Comparison of ENCODE assay signal across 8 cellular contexts in genomic region chr9:116154334-116154975, GRCh38. TPM values are rescaled to one million over a fixed set of nuclear protein-coding genes. Genes with fewer than 3 reads are reported as not detected.
DNase-seq lines count a peak whose midpoint lies in the region; ATAC-seq, FAIRE-seq and TF ChIP-seq lines count a peak whose summit lies in the region.

No MANE protein-coding gene starts in this region.

- H3K4me1 ChIP-seq in H1 (replicated peaks in 1 of 4; ENCODE audit: control insufficient read depth in 3 of 4, insufficient read depth in 4 of 4, low read length in 3 of 4) = peaks cover 4 to 22% (median 8%) of the 10 kb centered on the region in 4 experiments; a peak in 5 of 7 replicates
- no peaks in the 10 kb centered on the region for H3K4me1 ChIP-seq in mesendoderm (ENCODE audit: control insufficient read depth, low read depth, low read length)
- H3K4me1 ChIP-seq in aorta (ENCODE audit: control insufficient read depth in 1 of 2, insufficient read depth in 2 of 2, low read length in 2 of 2) = no peaks in the 10 kb centered on the region
- no peaks in the 10 kb centered on the region for H3K4me1 ChIP-seq in naive thymus-derived CD4-positive, alpha-beta T cell (ENCODE audit: control insufficient read depth in 2 of 2, insufficient read depth in 2 of 2, low read length in 2 of 2)

- POLR2A ChIA-PET in H1 (lab: Charles Lee; ENCODE audit: partially characterized antibody) = interaction anchor here (0.9 kb wide), 1 partner anchor 342 kb away, joined by 3 read pairs; no protein-coding TSS in a partner anchor
- POLR2A ChIA-PET in naive thymus-derived CD4-positive, alpha-beta T cell (lab: Charles Lee) = no interaction called here

- FAIRE-seq in H1 (lab: Jason Lieb, UNC) = no peak

- H3K79me1 ChIP-seq in H1 (ENCODE audit: low read depth, low read length) (no peaks in the 10 kb centered on the region), mesendoderm (ENCODE audit: low read length) (no peaks in the 10 kb centered on the region)

- H2AK5ac ChIP-seq in H1 (ENCODE audit: low read depth, low read length) (no peak overlapping the region), mesendoderm (ENCODE audit: low read length) (no peak overlapping the region)

- no peak for TF ChIP-seq EP300 in H1 (IDR thresholded peaks at IDR 0.05; ENCODE audit: borderline replicate concordance in 1 of 2, low read depth in 2 of 2, low read length in 2 of 2)

- TF ChIP-seq CTCF in H1 (IDR thresholded peaks at IDR 0.05; ENCODE audit: control extremely low read depth in 1 of 3, insufficient read depth in 1 of 3, low read depth in 1 of 3, low read length in 3 of 3) = no peak

- peak overlapping the region; percentile 77; the same call in 1 of the 2 replicates for H4K8ac ChIP-seq in H1 (ENCODE audit: extremely low read depth, insufficient read depth, low read length)
- H4K8ac ChIP-seq in mesendoderm (ENCODE audit: low read depth, low read length) = no peak overlapping the region

- no peak overlapping the region for H3K4me3 Mint-ChIP-seq in stimulated activated naive CD8-positive, alpha-beta T cell treated with anti-CD3 and anti-CD28 coated beads, Interleukin-15, amount 100 ng/mL, for 72 hours
- H3K4me3 Mint-ChIP-seq in naive thymus-derived CD4-positive, alpha-beta T cell = peak overlapping the region in 1 of 10 donors; percentile 7

- peaks cover 22% of the 10 kb centered on the region for H3K23me2 ChIP-seq in H1 (ENCODE audit: low read depth, low read length)

- peak overlapping the region in 2 of 4 experiments; percentile 15 to 44; a peak in 2 of 7 replicates for H3K9ac ChIP-seq in H1 (replicated peaks in 1 of 4; ENCODE audit: extremely low read depth in 1 of 4, low read depth in 3 of 4, low read length in 3 of 4)
- H3K9ac ChIP-seq in mesendoderm (ENCODE audit: low read length) = peak overlapping the region; percentile 20

- peaks cover 0 to 5% (median 0%) of the 10 kb centered on the region in 5 donors for H3K36me3 Mint-ChIP-seq in naive thymus-derived CD4-positive, alpha-beta T cell

- peak overlapping the region; percentile 78; the same call in 1 of the 2 replicates for H2BK12ac ChIP-seq in H1 (ENCODE audit: low read depth, low read length)

- 1% methylated on average over 32 of the region's 74 CpGs; no CpG with 5 or more reads in 1 of the 2 experiments for WGBS in H1 (ENCODE audit: extremely low coverage in 1 of 2, insufficient coverage in 1 of 2, insufficient read length in 1 of 2, insufficient replicate concordance in 2 of 2, low coverage in 1 of 2, low lambda C conversion rate in 2 of 2, missing lambda C conversion rate in 1 of 2), 2 experiments
- WGBS in mesendoderm (ENCODE audit: extremely low coverage, insufficient coverage, low lambda C conversion rate) = no CpG with 5 or more reads among the region's 74 CpGs
- WGBS in aorta, 2 donors = 0 to 1% methylated on average over 54 to 74 of the region's 74 CpGs

- intact Hi-C loops in aorta (cut with DNase I) = loop anchor here (5.0 to 10.0 kb wide), 5 partner anchors 272 to 562 kb away; no protein-coding TSS in a partner anchor
- intact Hi-C loops in naive thymus-derived CD4-positive, alpha-beta T cell (cut with micrococcal nuclease) = no loop called here

- no peak overlapping the region; the same call in 1 of the 2 replicates for H2BK5ac ChIP-seq in H1 (ENCODE audit: low read depth, low read length)
- no peak overlapping the region for H2BK5ac ChIP-seq in mesendoderm (ENCODE audit: low read length)

- no peak for TF ChIP-seq POLR2A in H1 (IDR thresholded peaks at IDR 0.05; ENCODE audit: control extremely low read depth in 1 of 2, low read depth in 2 of 2, low read length in 2 of 2)

- H2BK15ac ChIP-seq in H1 (ENCODE audit: low read length) (no peak overlapping the region), mesendoderm (replicated peaks; ENCODE audit: low read depth) (no peak overlapping the region)

- no peak overlapping the region for H4K5ac ChIP-seq in H1 (ENCODE audit: insufficient read length, low read depth, low read length)
- H4K5ac ChIP-seq in mesendoderm (ENCODE audit: low read length) = no peak overlapping the region

- H3K27me3 Mint-ChIP-seq in stimulated activated naive CD8-positive, alpha-beta T cell treated with anti-CD3 and anti-CD28 coated beads, Interleukin-15, amount 100 ng/mL, for 72 hours = peaks cover 92% of the 10 kb centered on the region
- peaks cover 76 to 88% (median 85%) of the 10 kb centered on the region in 5 donors for H3K27me3 Mint-ChIP-seq in naive thymus-derived CD4-positive, alpha-beta T cell

- CTCF ChIA-PET in H1 (lab: Charles Lee; ENCODE audit: partially characterized antibody) = interaction anchor here (1.1 to 4.3 kb wide), 5 partner anchors 10 to 416 kb away, joined by 5 to 38 read pairs (median 12); no protein-coding TSS in a partner anchor
- CTCF ChIA-PET in naive thymus-derived CD4-positive, alpha-beta T cell (lab: Charles Lee) = no interaction called here

- H4K20me1 ChIP-seq in H1 (replicated peaks in 1 of 2; ENCODE audit: control insufficient read depth in 1 of 2, insufficient read depth in 2 of 2, low read length in 2 of 2) = no peaks in the 10 kb centered on the region

- peak overlapping the region; percentile 56; the same call in 1 of the 2 replicates for H2BK20ac ChIP-seq in H1 (ENCODE audit: low read length)

- peak overlapping the region; percentile 61; the same call in 1 of the 2 replicates for H3K18ac ChIP-seq in H1 (ENCODE audit: extremely low read depth, low read length)
- peak overlapping the region; percentile 94 for H3K18ac ChIP-seq in mesendoderm (ENCODE audit: low read length)

- H3K9me3 Mint-ChIP-seq in stimulated activated naive CD8-positive, alpha-beta T cell treated with anti-CD3 and anti-CD28 coated beads, Interleukin-15, amount 100 ng/mL, for 72 hours = no peaks in the 10 kb centered on the region
- H3K9me3 Mint-ChIP-seq in naive thymus-derived CD4-positive, alpha-beta T cell = peaks cover 0 to 15% (median 5%) of the 10 kb centered on the region in 11 donors

- DNase-seq in stimulated activated naive CD8-positive, alpha-beta T cell treated with anti-CD3 and anti-CD28 coated beads, Interleukin-15, amount 100 ng/mL, for 72 hours = no peak
- DNase-seq in stimulated activated naive CD8-positive, alpha-beta T cell treated with anti-CD3 and anti-CD28 coated beads, Interleukin-15, Interleukin-2, amounts not matched to agents 100 U/mL and 50 U/mL, for 24 hours = no peak
- peak in 1 of 2 experiments; percentile 71 for DNase-seq in H1 (ENCODE audit: low read depth in 1 of 2, low spot score in 2 of 2)
- DNase-seq in mesendoderm = peak; percentile 27
- peak in 1 of 2 donors; percentile 78 for DNase-seq in aorta
- no peak for DNase-seq in NK-92 (lab: John Stamatoyannopoulos, UW; ENCODE audit: unreplicated experiment)
- no peak for DNase-seq in naive thymus-derived CD4-positive, alpha-beta T cell

- H3K79me2 ChIP-seq in H1 (ENCODE audit: control insufficient read depth in 1 of 2, insufficient read depth in 2 of 2, low read length in 2 of 2) (no peaks in the 10 kb centered on the region), mesendoderm (ENCODE audit: control insufficient read depth, insufficient read depth, low read length) (no peaks in the 10 kb centered on the region)

- H3K9me3 ChIP-seq in H1 (ENCODE audit: insufficient read depth in 2 of 2, low read depth in 1 of 2, low read length in 1 of 2) (no peaks in the 10 kb centered on the region), aorta (ENCODE audit: control insufficient read depth, low read length) (no peaks in the 10 kb centered on the region)
- H3K9me3 ChIP-seq in naive thymus-derived CD4-positive, alpha-beta T cell (ENCODE audit: control insufficient read depth in 2 of 3, low read length in 3 of 3) = no peaks in the 10 kb centered on the region

- H3K4me3 ChIP-seq in H1 (ENCODE audit: extremely low read depth in 1 of 4, insufficient read depth in 2 of 4, low read depth in 3 of 4, low read length in 4 of 4) (peak overlapping the region; percentile 49 to 64 (median 56)), mesendoderm (ENCODE audit: low read length) (no peak overlapping the region), aorta (ENCODE audit: low read length in 2 of 2) (peak overlapping the region; percentile 76 to 79)
- no peak overlapping the region for H3K4me3 ChIP-seq in naive thymus-derived CD4-positive, alpha-beta T cell (ENCODE audit: low read length)

- H3K4me1 Mint-ChIP-seq in stimulated activated naive CD8-positive, alpha-beta T cell treated with anti-CD3 and anti-CD28 coated beads, Interleukin-15, amount 100 ng/mL, for 72 hours = peaks cover 30% of the 10 kb centered on the region
- H3K4me1 Mint-ChIP-seq in naive thymus-derived CD4-positive, alpha-beta T cell = peaks cover 0 to 19% (median 5%) of the 10 kb centered on the region in 7 donors

- H2AFZ ChIP-seq in H1 (ENCODE audit: low read length) = peak overlapping the region; percentile 31; the same call in 1 of the 2 replicates

- H4K91ac ChIP-seq in H1 (replicated peaks; ENCODE audit: insufficient read length, low read length) = no peak overlapping the region

- H3K4me2 ChIP-seq in H1 (ENCODE audit: insufficient read depth in 1 of 2, low read depth in 2 of 2, low read length in 2 of 2) = peak overlapping the region; percentile 93 to 95
- peak overlapping the region; percentile 27 for H3K4me2 ChIP-seq in mesendoderm (ENCODE audit: low read length)

- H3K4ac ChIP-seq in H1 (replicated peaks; ENCODE audit: insufficient read length, low read depth, low read length) (peak overlapping the region; percentile 12), mesendoderm (ENCODE audit: low read depth, low read length) (no peak overlapping the region)

- no peak overlapping the region for H3K27ac Mint-ChIP-seq in stimulated activated naive CD8-positive, alpha-beta T cell treated with anti-CD3 and anti-CD28 coated beads, Interleukin-15, amount 100 ng/mL, for 72 hours
- H3K27ac Mint-ChIP-seq in naive thymus-derived CD4-positive, alpha-beta T cell = no peak overlapping the region

- H3K14ac ChIP-seq in H1 (ENCODE audit: insufficient read length) = no peak overlapping the region

- no peaks in the 10 kb centered on the region for H3K36me3 ChIP-seq in H1 (ENCODE audit: control insufficient read depth in 2 of 4, insufficient read depth in 4 of 4, low read length in 3 of 4)
- H3K36me3 ChIP-seq in mesendoderm (ENCODE audit: control insufficient read depth, insufficient read depth, low read length) = no peaks in the 10 kb centered on the region
- no peaks in the 10 kb centered on the region for H3K36me3 ChIP-seq in aorta (ENCODE audit: control insufficient read depth in 1 of 2, insufficient read depth in 2 of 2, low read length in 1 of 2)
- H3K36me3 ChIP-seq in naive thymus-derived CD4-positive, alpha-beta T cell (ENCODE audit: control insufficient read depth in 2 of 3, insufficient read depth in 3 of 3, low read length in 3 of 3) = no peaks in the 10 kb centered on the region

- peak; percentile 35 for ATAC-seq in stimulated activated naive CD8-positive, alpha-beta T cell treated with anti-CD3 and anti-CD28 coated beads, Interleukin-15, amount 100 ng/mL, for 72 hours
- no peak for ATAC-seq in stimulated activated naive CD8-positive, alpha-beta T cell treated with anti-CD3 and anti-CD28 coated beads, Interleukin-15, Interleukin-2, amounts not matched to agents 100 U/mL and 50 U/mL, for 24 hours
- no peak for ATAC-seq in aorta (ENCODE audit: low FRiP score)
- ATAC-seq in activated CD4-positive, CD25-positive, alpha-beta regulatory T cell treated with anti-CD3 and anti-CD28 coated beads, Interleukin-2, amount 50 U/mL, for 24 hours = no peak
- no peak for ATAC-seq in naive thymus-derived CD4-positive, alpha-beta T cell

- H3K27ac ChIP-seq in H1 (ENCODE audit: low read depth, low read length) (no peak overlapping the region), mesendoderm (ENCODE audit: low read depth, low read length) (no peak overlapping the region), aorta (ENCODE audit: low read depth in 1 of 2, low read length in 2 of 2) (peak overlapping the region in 1 of 2 donors; percentile 16)
- H3K27ac ChIP-seq in naive thymus-derived CD4-positive, alpha-beta T cell (ENCODE audit: low read depth, low read length) = no peak overlapping the region

- H3K27me3 ChIP-seq in H1 (replicated peaks in 1 of 4; ENCODE audit: control insufficient read depth in 3 of 4, extremely low read depth in 1 of 4, insufficient read depth in 3 of 4, low read length in 3 of 4) = peaks cover 8 to 35% (median 28%) of the 10 kb centered on the region in 4 experiments
- peaks cover 5% of the 10 kb centered on the region for H3K27me3 ChIP-seq in mesendoderm (ENCODE audit: insufficient read depth, low read length, poor library complexity)
- H3K27me3 ChIP-seq in aorta (ENCODE audit: control insufficient read depth in 1 of 2, insufficient read depth in 2 of 2, low read length in 1 of 2) = no peaks in the 10 kb centered on the region
- H3K27me3 ChIP-seq in naive thymus-derived CD4-positive, alpha-beta T cell (ENCODE audit: control insufficient read depth in 2 of 2, insufficient read depth in 2 of 2, low read length in 2 of 2) = no peaks in the 10 kb centered on the region

- H3K23ac ChIP-seq in H1 (ENCODE audit: insufficient read length) = no peak overlapping the region
- H3K23ac ChIP-seq in mesendoderm (ENCODE audit: low read length) = no peak overlapping the region

- H2BK120ac ChIP-seq in H1 (replicated peaks; ENCODE audit: low read depth, low read length) = no peak overlapping the region
- no peak overlapping the region for H2BK120ac ChIP-seq in mesendoderm (ENCODE audit: low read depth, low read length)

- TF ChIP-seq RAD21 in H1 (IDR thresholded peaks at IDR 0.05 in 1 of 2, conservative IDR thresholded peaks at IDR 0.05 in 1 of 2; ENCODE audit: low read depth in 2 of 2, low read length in 2 of 2) = no peak

- no peak overlapping the region for H3K56ac ChIP-seq in H1 (replicated peaks; ENCODE audit: insufficient read length, low read depth, low read length)
- peak overlapping the region; percentile 37 for H3K56ac ChIP-seq in mesendoderm (ENCODE audit: low read length)

RNA-seq across cellular contexts. Expression of gene PAPPA, which starts 0.9 kb away (rescaled TPM):
- 0.63 and 1.2 TPM in 2 replicates for total RNA-seq in H1 (2021; fragmentation: NEBNext Ultra II Directional; extraction: Animal tissue kit (Norgen Biotek cat#: 25700))
- 0.18 and 0.31 TPM in 2 replicates for polyA plus RNA-seq in H1 (2011; rRNA removed)
- 0.26 TPM for polyA plus RNA-seq in H1 (2011; cell fraction: cytosol; rRNA removed)
- polyA plus RNA-seq in H1 (2011; cell fraction: nucleus; rRNA removed) = 1.1 TPM
- polyA plus RNA-seq in H1 (2012, experiment 1 of 2) = 0.15 to 0.62 TPM (median 0.27 TPM) in 4 replicates
- 0.03 TPM for polyA plus RNA-seq in H1 (2012, experiment 2 of 2)
- 0.47 TPM for polyA plus RNA-seq in H1 (2013, experiment 1 of 2)
- 0.40 TPM for polyA plus RNA-seq in H1 (2013, experiment 2 of 2)
- 1.2 and 1.8 TPM in 2 replicates for polyA minus RNA-seq in H1 (2011; rRNA and poly(A)+ RNA removed)
- polyA minus RNA-seq in H1 (2011; cell fraction: cytosol; rRNA and poly(A)+ RNA removed) = 0.37 TPM
- polyA minus RNA-seq in H1 (2011; cell fraction: nucleus; rRNA and poly(A)+ RNA removed) = 3.4 TPM
- polyA plus RNA-seq in mesendoderm (2013, experiment 1 of 2) = 0.28 TPM
- 0.28 TPM for polyA plus RNA-seq in mesendoderm (2013, experiment 2 of 2)
- 10 to 100 TPM; 13.2 to 16.6 TPM for total RNA-seq in aorta
- polyA plus RNA-seq in aorta = 1 to 10 TPM in 1 of 2 donors, under 1 TPM in 1; 0.50 to 1.3 TPM
- under 1 TPM in 2 of 5 experiments, not detected in 3; 0.48 to 0.64 TPM for total RNA-seq in naive thymus-derived CD4-positive, alpha-beta T cell
- under 1 TPM in 1 of 2 donors, not detected in 1; 0.07 TPM for polyA plus RNA-seq in naive thymus-derived CD4-positive, alpha-beta T cell

Comparison
In these comparisons a context has a peak if more than half of its experiments do, and no peak if none do; other contexts are left out.
1. H3K4me3 ChIP-seq: peak in H1 (4 of 4) and aorta (2 of 2); none in mesendoderm (single experiment) and naive thymus-derived CD4-positive, alpha-beta T cell (single experiment).
2. intact Hi-C loops: an anchor here in aorta (5.0 to 10.0 kb wide); none called in naive thymus-derived CD4-positive, alpha-beta T cell.